8 cellular contexts compared by ENCODE assay signal in the genomic region with DNA sequence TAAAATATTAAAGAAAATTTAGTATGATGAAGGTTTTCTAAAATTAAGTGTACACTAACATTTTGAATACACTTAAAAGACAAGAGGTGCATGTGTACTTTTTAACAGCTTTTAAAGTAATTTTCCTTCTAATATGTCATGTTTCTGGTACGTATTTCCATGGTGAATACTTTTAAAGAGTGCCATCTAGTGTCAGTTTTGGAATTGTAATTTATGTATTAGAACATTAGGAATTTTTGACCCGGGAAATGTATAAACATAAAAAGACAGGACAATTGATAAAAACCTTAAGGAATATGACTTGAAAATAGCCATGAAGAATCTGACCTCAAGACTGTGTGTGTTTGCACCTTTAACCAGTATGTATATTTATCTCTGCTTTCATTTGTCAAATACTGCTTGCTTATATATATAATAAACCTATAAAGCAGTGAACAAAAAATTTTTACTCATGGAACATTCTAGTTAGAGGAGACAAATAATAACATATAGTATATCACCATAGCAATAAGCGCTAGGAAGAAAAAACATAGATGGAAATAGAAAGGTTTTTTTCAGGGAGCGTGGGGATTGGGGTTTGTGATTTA. TPM values are rescaled to one million over a fixed set of nuclear protein-coding genes. Genes with fewer than 3 reads are reported as not detected.
A peak's percentile ranks its signal among the peaks of the same experiment; 100 is the strongest.
DNase-seq lines count a peak whose midpoint lies in the region; TF ChIP-seq lines count a peak whose summit lies in the region.

No MANE protein-coding gene starts in this region.

- H3K4me1 ChIP-seq in Peyer's patch = no peaks in the 10 kb centered on the region

- TF ChIP-seq POLR2A in Peyer's patch (IDR thresholded peaks at IDR 0.05) = no peak

- no peaks in the 10 kb centered on the region for H3K36me3 ChIP-seq in Peyer's patch

- DNase-seq in Ammon's horn (ENCODE audit: low spot score) = peak; percentile 27
- DNase-seq in H4 (ENCODE audit: low spot score) = peak; percentile 32
- DNase-seq in Peyer's patch = no peak
- peak; percentile 68 for DNase-seq in fibroblast of the aortic adventitia (ENCODE audit: low read depth)
- DNase-seq in stromal cell of bone marrow (ENCODE audit: low read depth) = peak; percentile 13
- DNase-seq in stimulated activated CD4-positive, alpha-beta T cell treated with anti-CD3 and anti-CD28 coated beads, Interleukin-1b, Interleukin-23, amount 100 ng/mL, for 48 hours = no peak
- DNase-seq in GM19238 (ENCODE audit: insufficient read length, low spot score) = no peak
- DNase-seq in OCI-M2 (lab: John Stamatoyannopoulos, UW; ENCODE audit: unreplicated experiment) = no peak

- H3K9me3 ChIP-seq in Peyer's patch = no peaks in the 10 kb centered on the region

- TF ChIP-seq CTCF in Peyer's patch (IDR thresholded peaks at IDR 0.05) = peak in 5 of 6 experiments; percentile 34 to 67 (median 60)
- peak; percentile 43 for TF ChIP-seq CTCF in fibroblast of the aortic adventitia (IDR thresholded peaks at IDR 0.05; ENCODE audit: insufficient read depth, low read length)

- no peaks in the 10 kb centered on the region for H3K27me3 ChIP-seq in Peyer's patch

- H3K4me3 ChIP-seq in Peyer's patch (no peak overlapping the region), fibroblast of the aortic adventitia (ENCODE audit: low read depth, low read length) (no peak overlapping the region)

- no peak overlapping the region for H3K27ac ChIP-seq in Peyer's patch

RNA-seq across cellular contexts. Expression of a gene that starts 7.2 kb away (rescaled TPM):
- 11.2 and 15.8 TPM in 2 replicates for total RNA-seq in H4 (2014; rRNA removed; shearing (Covaris generic))
- 10 to 100 TPM in 2 of 4 donors, 1 to 10 TPM in 2; 6.4 to 23.1 (median 10.3) TPM for total RNA-seq in Peyer's patch
- total RNA-seq in fibroblast of the aortic adventitia (ENCODE audit: low replicate concordance) = 8.6 and 21.0 TPM in 2 replicates

RNA-seq across cellular contexts. Expression of a gene that starts 7.3 kb away (rescaled TPM):
- 18.1 and 26.5 TPM in 2 replicates for total RNA-seq in H4 (2014; rRNA removed; shearing (Covaris generic))
- 10 to 100 TPM in 3 of 4 donors, 1 to 10 TPM in 1; 2.5 to 25.3 (median 21.1) TPM for total RNA-seq in Peyer's patch
- total RNA-seq in fibroblast of the aortic adventitia (ENCODE audit: low replicate concordance) = 22.9 and 30.3 TPM in 2 replicates

Comparison
In these comparisons a context has a peak if more than half of its experiments do, and no peak if none do; other contexts are left out.
1. DNase-seq: peak in Ammon's horn (single experiment), H4 (single experiment), fibroblast of the aortic adventitia (single experiment) and stromal cell of bone marrow (single experiment); none in Peyer's patch (0 of 3), stimulated activated CD4-positive, alpha-beta T cell treated with anti-CD3 and anti-CD28 coated beads, Interleukin-1b, Interleukin-23, amount 100 ng/mL, for 48 hours (single experiment), GM19238 (single experiment) and OCI-M2 (single experiment).